Comparison of ENCODE assay signal across 10 cellular contexts in genomic region chr22:27100789-27101188, GRCh38.
DNase-seq lines count a peak whose midpoint lies in the region; ATAC-seq and TF ChIP-seq lines count a peak whose summit lies in the region.
"Had no signal": no experiment of that assay in that cellular context is flagged by ENCODE, and none has a peak within 500 bp of the region (broad histone marks: within the 10 kb centered on the region; RNA-seq: fewer than 3 reads in every experiment).

No MANE protein-coding gene starts in this region.

- H3K9me3 ChIP-seq in PC-9 (ENCODE audit: insufficient read depth, low read depth) (no peaks in the 10 kb centered on the region), spleen (no peaks in the 10 kb centered on the region)
- H3K9me3 ChIP-seq: psoas muscle had no signal

- whole genome bisulfite sequencing in spleen, 5 donors: 1 to 7% (median 2%) methylated on average over 10 to 18 of the region's 18 CpGs

- no peak for ATAC-seq in HG02763 (IDR thresholded peaks at IDR 0.05; ENCODE audit: unreplicated experiment)
- ATAC-seq in activated T-helper 17 cell treated with anti-CD3 and anti-CD28 coated beads, Interleukin-2, amount 50 U/mL, for 72 hours (replicated peaks): no peak
- ATAC-seq: psoas muscle had no signal

- H3K4me1 ChIP-seq in PC-9 (replicated peaks; ENCODE audit: insufficient read depth): peaks cover 13% of the 10 kb centered on the region
- no peaks in the 10 kb centered on the region for H3K4me1 ChIP-seq in spleen
- H3K4me1 ChIP-seq: psoas muscle had no signal

- no peak for TF ChIP-seq POLR2A in spleen (IDR thresholded peaks at IDR 0.05)

- no peaks in the 10 kb centered on the region for H3K36me3 ChIP-seq in PC-9 (ENCODE audit: low read depth)
- no peaks in the 10 kb centered on the region for H3K36me3 ChIP-seq in spleen

- no peak overlapping the region for H3K4me3 Mint-ChIP-seq in activated T-helper 17 cell treated with anti-CD3 and anti-CD28 coated beads, Interleukin-2, amount 50 U/mL, for 72 hours

- H4K20me1 ChIP-seq in PC-9 (ENCODE audit: insufficient read depth): no peaks in the 10 kb centered on the region; the same call in 1 of the 2 replicates

- CTCF ChIA-PET in PC-9 (lab: Charles Lee): no interaction called here

- POLR2A ChIA-PET in PC-9 (lab: Charles Lee; ENCODE audit: unreplicated experiment): no interaction called here

- DNase-seq in GM03348 (ENCODE audit: low spot score) (peak; percentile 88), PC-9 (peak; percentile 29 to 40), foreskin melanocyte (peak; percentile 13), retinal pigment epithelial cell (ENCODE audit: low read depth) (no peak), spleen (no peak)
- DNase-seq in activated CD4-positive, alpha-beta T cell treated with anti-CD3 and anti-CD28 coated beads for 1 hour: no peak
- DNase-seq: NCI-H1048, psoas muscle had no signal

- no peak overlapping the region for H3K27ac Mint-ChIP-seq in activated T-helper 17 cell treated with anti-CD3 and anti-CD28 coated beads, Interleukin-2, amount 50 U/mL, for 72 hours

- peaks cover 7% of the 10 kb centered on the region; the same call in 1 of the 2 replicates for H3K27me3 ChIP-seq in PC-9 (ENCODE audit: insufficient read depth, low read depth)
- peaks cover 0 to 55% (median 10%) of the 10 kb centered on the region in 7 donors for H3K27me3 ChIP-seq in spleen (replicated peaks in 1 of 7)

- peak overlapping the region; percentile 67 for H3K4me2 ChIP-seq in PC-9

- H3K4me1 Mint-ChIP-seq in activated T-helper 17 cell treated with anti-CD3 and anti-CD28 coated beads, Interleukin-2, amount 50 U/mL, for 72 hours: no peaks in the 10 kb centered on the region

- H3K27me3 Mint-ChIP-seq in activated T-helper 17 cell treated with anti-CD3 and anti-CD28 coated beads, Interleukin-2, amount 50 U/mL, for 72 hours: peaks cover 38% of the 10 kb centered on the region

- no peaks in the 10 kb centered on the region for H3K36me3 Mint-ChIP-seq in activated T-helper 17 cell treated with anti-CD3 and anti-CD28 coated beads, Interleukin-2, amount 50 U/mL, for 72 hours (ENCODE audit: low read depth)

- H2AFZ ChIP-seq in PC-9: no peak overlapping the region

- H3K9me2 ChIP-seq in PC-9 (ENCODE audit: insufficient read depth): no peaks in the 10 kb centered on the region

- H3K27ac ChIP-seq in PC-9: no peak overlapping the region
- no peak overlapping the region for H3K27ac ChIP-seq in spleen
- H3K27ac ChIP-seq: psoas muscle had no signal

- intact Hi-C loops in PC-9 (cut with micrococcal nuclease; ENCODE audit: unreplicated experiment): no loop called here
- intact Hi-C loops in spleen (cut with DNase I; ENCODE audit: low total_unique reads): no loop called here

- H3K4me3 ChIP-seq in PC-9 (no peak overlapping the region), retinal pigment epithelial cell (ENCODE audit: low read length) (peak overlapping the region; percentile 20), spleen (no peak overlapping the region)
- H3K4me3 ChIP-seq: psoas muscle had no signal

- H3K79me2 ChIP-seq in PC-9 (ENCODE audit: low read depth): no peaks in the 10 kb centered on the region

- no TSS peak for BruUV-seq in PC-9 (replicated peaks; lab: Mats Ljungman, UMichigan)

- no peaks in the 10 kb centered on the region for H3K9me3 Mint-ChIP-seq in activated T-helper 17 cell treated with anti-CD3 and anti-CD28 coated beads, Interleukin-2, amount 50 U/mL, for 72 hours

- H3F3A ChIP-seq in PC-9 (ENCODE audit: insufficient read depth, low read depth): 0 out of 2 replicates have a peak, but pooled peaks cover 7% of the 10 kb centered on the region

- no peak for TF ChIP-seq CTCF in PC-9 (conservative IDR thresholded peaks at IDR 0.05)
- TF ChIP-seq CTCF in retinal pigment epithelial cell (conservative IDR thresholded peaks at IDR 0.05; ENCODE audit: low read depth, low read length): no peak
- TF ChIP-seq CTCF in spleen (IDR thresholded peaks at IDR 0.05 in 8 of 11, conservative IDR thresholded peaks at IDR 0.05 in 3 of 11): no peak

Comparison
In these comparisons a context has a peak if more than half of its experiments do, and no peak if none do; other contexts are left out.
1. DNase-seq: peak in GM03348 (single experiment), PC-9 (2 of 2) and foreskin melanocyte (single experiment); none in retinal pigment epithelial cell (single experiment), activated CD4-positive, alpha-beta T cell treated with anti-CD3 and anti-CD28 coated beads for 1 hour (single experiment) and spleen (single experiment).